ENCODE assay signal across 23 cellular contexts in genomic region chrX:3141031-3141430, GRCh38.
A peak's percentile ranks its signal among the peaks of the same experiment; 100 is the strongest.
DNase-seq lines count a peak whose midpoint lies in the region; ATAC-seq and TF ChIP-seq lines count a peak whose summit lies in the region.
"Had no signal": no experiment of that assay in that cellular context is flagged by ENCODE, and none has a peak within 500 bp of the region (broad histone marks: within the 10 kb centered on the region; RNA-seq: fewer than 3 reads in every experiment).

No MANE protein-coding gene starts in this region.

- no peak overlapping the region for H2BK120ac ChIP-seq in IMR-90 (ENCODE audit: low read depth, low read length)

- H3K4ac ChIP-seq in IMR-90 (ENCODE audit: low read depth, low read length) = no peak overlapping the region

- no peak overlapping the region for H2AK5ac ChIP-seq in IMR-90 (ENCODE audit: low read depth, low read length)

- H3K4me3 ChIP-seq in IMR-90 (ENCODE audit: insufficient read depth, low read depth, low read length) (no peak overlapping the region), fibroblast of the aortic adventitia (ENCODE audit: low read depth, low read length) (no peak overlapping the region)
- H3K4me3 ChIP-seq: A549, K562, SK-N-MC had no signal

- H3K9me3 ChIP-seq in IMR-90 (ENCODE audit: control insufficient read depth, insufficient read depth, low read length) = no peaks in the 10 kb centered on the region; the same call in 1 of the 2 replicates
- H3K9me3 ChIP-seq: BE2C had no signal

- TF ChIP-seq RAD21 in IMR-90 (IDR thresholded peaks at IDR 0.05; ENCODE audit: low read length) = no peak

- intact Hi-C loops in IMR-90 (cut with micrococcal nuclease) = no loop called here

- ATAC-seq in IMR-90 (ENCODE audit: low read depth) (no peak), HG02678 (IDR thresholded peaks at IDR 0.05; ENCODE audit: unreplicated experiment) (no peak)
- ATAC-seq: A549, HepG2, K562 had no signal

- CTCF ChIA-PET in IMR-90 (lab: Yijun Ruan, JAX) = no interaction called here

- no peak overlapping the region for H2BK5ac ChIP-seq in IMR-90 (ENCODE audit: low read depth, low read length, poor library complexity, severe bottlenecking)

- no peak overlapping the region for H4K8ac ChIP-seq in IMR-90 (ENCODE audit: low read depth in 2 of 2, low read length in 2 of 2)

- no peak overlapping the region for H3K23ac ChIP-seq in IMR-90 (ENCODE audit: low read depth, low read length)

- no peak overlapping the region for H3K9ac ChIP-seq in IMR-90 (ENCODE audit: low read depth, low read length)

- H3K18ac ChIP-seq in IMR-90 (ENCODE audit: low read depth, low read length) = no peak overlapping the region

- no peak overlapping the region for H3K14ac ChIP-seq in IMR-90 (replicated peaks; ENCODE audit: low read depth, low read length)

- POLR2A ChIA-PET in IMR-90 (lab: Charles Lee; ENCODE audit: unreplicated experiment) = no interaction called here

- H2AFZ ChIP-seq in IMR-90 (replicated peaks; ENCODE audit: low read length, poor library complexity) = no peak overlapping the region

- H4K5ac ChIP-seq in IMR-90 (ENCODE audit: low read depth, low read length) = no peak overlapping the region

- dilution Hi-C loops in IMR-90 (cut with HindIII; ENCODE audit: low sequenced_read_pairs, unreplicated experiment) = no loop called here

- H2BK15ac ChIP-seq in IMR-90 (ENCODE audit: low read depth, low read length) = no peak overlapping the region

- H4K20me1 ChIP-seq in IMR-90 (ENCODE audit: insufficient read depth, low read length) = no peaks in the 10 kb centered on the region

- WGBS in IMR-90 (ENCODE audit: extremely low coverage in 2 of 2, insufficient read length in 1 of 2), 2 experiments = no CpG with 5 or more reads among the region's 3 CpGs

- H3K4me1 ChIP-seq in IMR-90 (ENCODE audit: control insufficient read depth, insufficient read depth, low read length) = peaks cover 5% of the 10 kb centered on the region
- H3K4me1 ChIP-seq: A549, BE2C had no signal

- H3K9me1 ChIP-seq in IMR-90 (ENCODE audit: insufficient read depth, low read length) = peaks cover 11% of the 10 kb centered on the region

- no peak overlapping the region for H3K4me2 ChIP-seq in IMR-90 (ENCODE audit: low read depth, low read length)
- H3K4me2 ChIP-seq: A549 had no signal

- no peak overlapping the region for H2BK20ac ChIP-seq in IMR-90 (ENCODE audit: low read depth, low read length)

- peak; percentile 19 for DNase-seq in AG20443 (ENCODE audit: low spot score)
- peak; percentile 39 for DNase-seq in IMR-90
- peak; percentile 34 for DNase-seq in astrocyte of the hippocampus (ENCODE audit: low read depth, low spot score)
- DNase-seq in fibroblast of the aortic adventitia (ENCODE audit: low read depth) = peak; percentile 31
- no peak for DNase-seq in foreskin melanocyte
- DNase-seq in stimulated activated CD4-positive, alpha-beta T cell treated with anti-CD3 and anti-CD28 coated beads, Interleukin-4, amount 100 ng/mL, for 24 hours = no peak
- DNase-seq: BE2C, Calu3, DND-41, H7, Kasumi-1, NCI-H1105 treated with DMSO at 0.1 percent for 48 hours, NCI-H146, NCI-H1930, NCI-H2107, NCI-H524 treated with DMSO at 0.1 percent for 48 hours, NCI-H774, SIG-M5 had no signal

- no peak overlapping the region for H2AK9ac ChIP-seq in IMR-90 (replicated peaks; ENCODE audit: low read depth, low read length, poor library complexity)

- TF ChIP-seq POLR2A in IMR-90 (IDR thresholded peaks at IDR 0.05; ENCODE audit: low read depth, low read length) = no peak

- no peak for TF ChIP-seq CTCF in IMR-90 (conservative IDR thresholded peaks at IDR 0.05; ENCODE audit: low read depth, low read length)
- TF ChIP-seq CTCF in fibroblast of the aortic adventitia (IDR thresholded peaks at IDR 0.05; ENCODE audit: insufficient read depth, low read length) = no peak

- H3K56ac ChIP-seq in IMR-90 (ENCODE audit: extremely low read depth, insufficient read depth, low read length) = no peak overlapping the region

- in situ Hi-C loops in IMR-90 (cut with MboI; ENCODE audit: low sequenced_read_pairs) = no loop called here

- H3K27ac ChIP-seq in IMR-90 (ENCODE audit: insufficient read depth, low read length) = no peak overlapping the region
- H3K27ac ChIP-seq: A549, SK-N-MC had no signal

- no peaks in the 10 kb centered on the region for H3K27me3 ChIP-seq in IMR-90 (ENCODE audit: control insufficient read depth, insufficient read depth, low read length)
- H3K27me3 ChIP-seq: BE2C had no signal

- no peaks in the 10 kb centered on the region for H3K36me3 ChIP-seq in IMR-90 (ENCODE audit: control insufficient read depth, insufficient read depth, low read length)
- H3K36me3 ChIP-seq: BE2C had no signal

- no peaks in the 10 kb centered on the region for H3K79me1 ChIP-seq in IMR-90 (ENCODE audit: low read depth in 1 of 2, low read length in 2 of 2)

- no TSS peak for BruUV-seq in IMR-90 (replicated peaks; lab: Mats Ljungman, UMichigan)

- no peak overlapping the region for H4K91ac ChIP-seq in IMR-90 (ENCODE audit: insufficient read depth, low read depth, low read length)

TF ChIP-seq in IMR-90, 13 proteins besides CTCF, POLR2A, EP300 and RAD21:
- TF ChIP-seq MAZ (IDR thresholded peaks at IDR 0.05; ENCODE audit: borderline replicate concordance, low read depth, low read length) (no peak), BHLHE40 (IDR thresholded peaks at IDR 0.05; ENCODE audit: low read depth, low read length) (no peak), MAFK (IDR thresholded peaks at IDR 0.05; ENCODE audit: low read depth, low read length) (no peak), NFE2L2 (IDR thresholded peaks at IDR 0.05; ENCODE audit: low read depth, low read length) (no peak), USF2 (IDR thresholded peaks at IDR 0.05; ENCODE audit: low read depth, low read length) (no peak), RFX5 (IDR thresholded peaks at IDR 0.05; ENCODE audit: low read depth, low read length) (no peak), CHD1 (IDR thresholded peaks at IDR 0.05; ENCODE audit: low read depth, low read length) (no peak), CEBPB (IDR thresholded peaks at IDR 0.05; ENCODE audit: low read depth, low read length) (no peak), ELK1 (IDR thresholded peaks at IDR 0.05; ENCODE audit: borderline replicate concordance, low read depth, low read length) (no peak), SMC3 (IDR thresholded peaks at IDR 0.05; ENCODE audit: low read depth, low read length) (no peak), RCOR1 (IDR thresholded peaks at IDR 0.05; ENCODE audit: insufficient replicate concordance, low read length) (no peak), FOS (IDR thresholded peaks at IDR 0.05; ENCODE audit: low read depth, low read length) (no peak; the same call in 1 of the 2 replicates), MXI1 (IDR thresholded peaks at IDR 0.05; ENCODE audit: borderline replicate concordance, low read depth, low read length) (no peak)

Comparison
In these comparisons a context has a peak if more than half of its experiments do, and no peak if none do; other contexts are left out.
1. DNase-seq: peak in AG20443 (single experiment), IMR-90 (single experiment), astrocyte of the hippocampus (single experiment) and fibroblast of the aortic adventitia (single experiment); none in foreskin melanocyte (single experiment) and stimulated activated CD4-positive, alpha-beta T cell treated with anti-CD3 and anti-CD28 coated beads, Interleukin-4, amount 100 ng/mL, for 24 hours (single experiment).